In genomic region chr13:114043421-114044053, GRCh38 we compare ENCODE assay signal across 8 cellular contexts.
DNase-seq lines count a peak whose midpoint lies in the region; ATAC-seq, FAIRE-seq and TF ChIP-seq lines count a peak whose summit lies in the region.

No MANE protein-coding gene starts in this region.

- TF ChIP-seq CTCF in nephron progenitor cell (IDR thresholded peaks at IDR 0.05), result no peak

- no peak for ATAC-seq in HG02610 (IDR thresholded peaks at IDR 0.05; ENCODE audit: unreplicated experiment)

- CTCF ChIA-PET in activated naive CD4-positive, alpha-beta T cell treated with anti-CD3 and anti-CD28 coated beads for 36 hours (lab: Charles Lee), result no interaction called here

- no peaks in the 10 kb centered on the region for H3K9me3 Mint-ChIP-seq in activated naive CD4-positive, alpha-beta T cell treated with anti-CD3 and anti-CD28 coated beads for 36 hours
- H3K9me3 Mint-ChIP-seq in nephron progenitor cell, result peaks cover 22% of the 10 kb centered on the region

- no peaks in the 10 kb centered on the region for H3K27me3 Mint-ChIP-seq in activated naive CD4-positive, alpha-beta T cell treated with anti-CD3 and anti-CD28 coated beads for 36 hours (ENCODE audit: low read depth)
- peaks cover 2% of the 10 kb centered on the region for H3K27me3 Mint-ChIP-seq in nephron progenitor cell (ENCODE audit: low read depth, poor library complexity)

- intact Hi-C loops in activated naive CD4-positive, alpha-beta T cell treated with anti-CD3 and anti-CD28 coated beads for 36 hours (cut with micrococcal nuclease), result no loop called here

- H3K4me3 Mint-ChIP-seq in activated naive CD4-positive, alpha-beta T cell treated with anti-CD3 and anti-CD28 coated beads for 36 hours, result no peak overlapping the region
- peak overlapping the region; percentile 65 for H3K4me3 Mint-ChIP-seq in nephron progenitor cell

- DNase-seq in activated naive CD4-positive, alpha-beta T cell treated with anti-CD3 and anti-CD28 coated beads for 36 hours, result peak; percentile 25
- DNase-seq in activated naive CD4-positive, alpha-beta T cell treated with Interleukin-2 at 50 U/mL for 16 hours, result no peak
- DNase-seq in NCI-H69 (lab: John Stamatoyannopoulos, UW), result peak; percentile 77
- DNase-seq in dermis blood vessel endothelial cell, result peak; percentile 48
- DNase-seq in nephron progenitor cell, result no peak
- no peak for DNase-seq in HTR-8/SVneo (ENCODE audit: insufficient read length, low spot score)
- DNase-seq in RPMI8226, result no peak

- FAIRE-seq in HTR-8/SVneo (lab: Jason Lieb, UNC), result no peak

- peaks cover 49% of the 10 kb centered on the region for H3K4me1 Mint-ChIP-seq in activated naive CD4-positive, alpha-beta T cell treated with anti-CD3 and anti-CD28 coated beads for 36 hours (ENCODE audit: low read depth)
- peaks cover 51% of the 10 kb centered on the region for H3K4me1 Mint-ChIP-seq in nephron progenitor cell

- peak overlapping the region; percentile 68 for H3K27ac Mint-ChIP-seq in activated naive CD4-positive, alpha-beta T cell treated with anti-CD3 and anti-CD28 coated beads for 36 hours
- peak overlapping the region; percentile 83 for H3K27ac Mint-ChIP-seq in nephron progenitor cell

- peaks cover 26% of the 10 kb centered on the region for H3K36me3 Mint-ChIP-seq in activated naive CD4-positive, alpha-beta T cell treated with anti-CD3 and anti-CD28 coated beads for 36 hours (ENCODE audit: low read depth)
- H3K36me3 Mint-ChIP-seq in nephron progenitor cell (ENCODE audit: low read depth), result peaks cover 29% of the 10 kb centered on the region

Comparison
In these comparisons a context has a peak if more than half of its experiments do, and no peak if none do; other contexts are left out.
1. DNase-seq: peak in activated naive CD4-positive, alpha-beta T cell treated with anti-CD3 and anti-CD28 coated beads for 36 hours (single experiment), NCI-H69 (single experiment) and dermis blood vessel endothelial cell (single experiment); none in activated naive CD4-positive, alpha-beta T cell treated with Interleukin-2 at 50 U/mL for 16 hours (single experiment), nephron progenitor cell (single experiment), HTR-8/SVneo (single experiment) and RPMI8226 (single experiment).